11 cellular contexts compared by ENCODE assay signal in genomic region chr2:209472386-209472832, GRCh38. TPM values are rescaled to one million over a fixed set of nuclear protein-coding genes. Genes with fewer than 3 reads are reported as not detected.
A peak's percentile ranks its signal among the peaks of the same experiment; 100 is the strongest.
DNase-seq lines count a peak whose midpoint lies in the region; TF ChIP-seq lines count a peak whose summit lies in the region.
"Had no signal": no experiment of that assay in that cellular context is flagged by ENCODE, and none has a peak within 500 bp of the region (broad histone marks: within the 10 kb centered on the region; RNA-seq: fewer than 3 reads in every experiment).

No MANE protein-coding gene starts in this region.

- H3K36me3 Mint-ChIP-seq in chondrocyte (ENCODE audit: low read depth), result no peaks in the 10 kb centered on the region
- no peaks in the 10 kb centered on the region for H3K36me3 Mint-ChIP-seq in osteocyte (ENCODE audit: unreplicated experiment)

- H3K36me3 ChIP-seq in right atrium auricular region, result no peaks in the 10 kb centered on the region
- H3K36me3 ChIP-seq: spleen had no signal

- no peak overlapping the region for H3K4me3 Mint-ChIP-seq in chondrocyte (ENCODE audit: unreplicated experiment)
- no peak overlapping the region for H3K4me3 Mint-ChIP-seq in osteocyte (ENCODE audit: unreplicated experiment)

- DNase-seq in HCEC 1CT, result peak; percentile 86
- peak; percentile 23 for DNase-seq in NCI-H345 treated with DMSO at 0.1 percent for 48 hours (lab: John Stamatoyannopoulos, UW; ENCODE audit: unreplicated experiment)
- no peak for DNase-seq in chondrocyte (ENCODE audit: low spot score)
- no peak for DNase-seq in osteocyte (ENCODE audit: extremely low spot score, unreplicated experiment)
- DNase-seq in nucleus accumbens (lab: John Stamatoyannopoulos, UW), result no peak
- DNase-seq in right atrium auricular region (ENCODE audit: low spot score), result no peak
- no peak for DNase-seq in activated T-cell treated with anti-CD3 and anti-CD28 coated beads, Interleukin-2, amount 50 U/mL, for 1 hour
- DNase-seq in cerebellum (ENCODE audit: low spot score), result no peak
- DNase-seq: NK-92 treated with Interleukin-12 subunit alpha and Interleukin-12 subunit beta, amount 100 ng/mL, for 24 hours; spleen had no signal

- no peaks in the 10 kb centered on the region for H3K9me3 ChIP-seq in right atrium auricular region
- H3K9me3 ChIP-seq: spleen had no signal

- H3K27ac Mint-ChIP-seq in chondrocyte (ENCODE audit: unreplicated experiment), result peak overlapping the region; percentile 34
- peak overlapping the region; percentile 28 for H3K27ac Mint-ChIP-seq in osteocyte (ENCODE audit: unreplicated experiment)

- H3K27me3 Mint-ChIP-seq in chondrocyte (ENCODE audit: low read depth) (no peaks in the 10 kb centered on the region), osteocyte (ENCODE audit: unreplicated experiment) (no peaks in the 10 kb centered on the region)

- H3K27ac ChIP-seq in right atrium auricular region, result no peak overlapping the region
- H3K27ac ChIP-seq: spleen had no signal

- H3K9me3 Mint-ChIP-seq in chondrocyte (ENCODE audit: low read depth) (no peaks in the 10 kb centered on the region), osteocyte (ENCODE audit: unreplicated experiment) (no peaks in the 10 kb centered on the region)

- H3K4me3 ChIP-seq in right atrium auricular region, result no peak overlapping the region
- H3K4me3 ChIP-seq: GM12878, spleen had no signal

- peaks cover 0 to 13% of the 10 kb centered on the region in 2 donors for H3K4me1 ChIP-seq in right atrium auricular region

- TF ChIP-seq CTCF in chondrocyte (IDR thresholded peaks at IDR 0.05) (no peak), osteocyte (IDR thresholded peaks at IDR 0.05) (no peak), right atrium auricular region (IDR thresholded peaks at IDR 0.05) (no peak)

- no peaks in the 10 kb centered on the region for H3K27me3 ChIP-seq in right atrium auricular region
- H3K27me3 ChIP-seq: spleen had no signal

- H3K4me1 Mint-ChIP-seq in chondrocyte (ENCODE audit: low read depth), result peaks cover 34% of the 10 kb centered on the region
- peaks cover 24% of the 10 kb centered on the region for H3K4me1 Mint-ChIP-seq in osteocyte (ENCODE audit: unreplicated experiment)

RNA-seq across cellular contexts. Expression of gene MAP2, which starts 48.6 kb away (rescaled TPM):
- total RNA-seq in chondrocyte (12.2 to 16.3 TPM (median 13.9 TPM) in 3 replicates), osteocyte (7.2 and 8.2 TPM in 2 replicates), right atrium auricular region (1 to 10 TPM; 6.5 to 6.7 TPM), cerebellum (502 TPM)
- total RNA-seq: GM12878 had no signal

Comparison
In these comparisons a context has a peak if more than half of its experiments do, and no peak if none do; other contexts are left out.
1. DNase-seq: peak in HCEC 1CT (single experiment) and NCI-H345 treated with DMSO at 0.1 percent for 48 hours (single experiment); none in chondrocyte (single experiment), osteocyte (single experiment), nucleus accumbens (0 of 56), right atrium auricular region (single experiment), activated T-cell treated with anti-CD3 and anti-CD28 coated beads, Interleukin-2, amount 50 U/mL, for 1 hour (single experiment) and cerebellum (single experiment).
2. RNA of gene MAP2, which starts 48.6 kb away (total RNA-seq): 502 TPM in cerebellum (single experiment); 12.2 to 16.3 TPM in chondrocyte, 7.2 to 8.2 TPM in osteocyte and 6.5 to 6.7 TPM in right atrium auricular region; every median in the first group is over 10 times any median in the second.